In genomic region chr3:12990306-12990705, GRCh38 we compare ENCODE assay signal across 17 cellular contexts.
DNase-seq lines count a peak whose midpoint lies in the region; ATAC-seq and TF ChIP-seq lines count a peak whose summit lies in the region.
"Had no signal": no experiment of that assay in that cellular context is flagged by ENCODE, and none has a peak within 500 bp of the region (broad histone marks: within the 10 kb centered on the region; RNA-seq: fewer than 3 reads in every experiment).

No MANE protein-coding gene starts in this region.

- WGBS in right cardiac atrium: 64% methylated on average over 5 of the region's 5 CpGs
- 83 to 98% (median 84%) methylated on average over 5 of the region's 5 CpGs for WGBS in spleen, 5 donors

- ATAC-seq in right cardiac atrium: no peak
- ATAC-seq in HG02870 (IDR thresholded peaks at IDR 0.05; ENCODE audit: unreplicated experiment): no peak
- ATAC-seq: activated CD8-positive, alpha-beta T cell treated with anti-CD3 and anti-CD28 coated beads for 36 hours; mucosa of descending colon had no signal

- H3K27me3 Mint-ChIP-seq in HFFc6 (ENCODE audit: insufficient read depth): 0 out of 2 replicates have a peak, but pooled peaks cover 2% of the 10 kb centered on the region
- H3K27me3 Mint-ChIP-seq: activated CD8-positive, alpha-beta T cell treated with anti-CD3 and anti-CD28 coated beads for 36 hours; CD4-positive, alpha-beta memory T cell had no signal

- H3K9me3 Mint-ChIP-seq in HFFc6: no peaks in the 10 kb centered on the region
- H3K9me3 Mint-ChIP-seq: activated CD8-positive, alpha-beta T cell treated with anti-CD3 and anti-CD28 coated beads for 36 hours; CD4-positive, alpha-beta memory T cell had no signal

- H3K4me3 Mint-ChIP-seq in HFFc6: peak overlapping the region; percentile 48; the same call in 1 of the 2 replicates
- H3K4me3 Mint-ChIP-seq: activated CD8-positive, alpha-beta T cell treated with anti-CD3 and anti-CD28 coated beads for 36 hours had no signal

- H3K4me3 ChIP-seq in right cardiac atrium (ENCODE audit: low read length): no peak overlapping the region
- no peak overlapping the region for H3K4me3 ChIP-seq in spleen
- H3K4me3 ChIP-seq: cardiac muscle cell, mucosa of descending colon, SK-N-MC, upper lobe of left lung had no signal

- H3K27me3 ChIP-seq in right cardiac atrium (ENCODE audit: control insufficient read depth, insufficient read depth): no peaks in the 10 kb centered on the region
- H3K27me3 ChIP-seq in spleen (replicated peaks in 1 of 7): no peaks in the 10 kb centered on the region
- H3K27me3 ChIP-seq: cardiac muscle cell, upper lobe of left lung had no signal

- peaks cover 23% of the 10 kb centered on the region for H3K4me1 Mint-ChIP-seq in HFFc6 (ENCODE audit: low read depth)

- TF ChIP-seq CTCF in HFFc6 (IDR thresholded peaks at IDR 0.05): no peak
- TF ChIP-seq CTCF in spleen (IDR thresholded peaks at IDR 0.05 in 8 of 11, conservative IDR thresholded peaks at IDR 0.05 in 3 of 11): no peak

- H3K9me3 ChIP-seq in right cardiac atrium (ENCODE audit: control insufficient read depth, low read length) (no peaks in the 10 kb centered on the region), spleen (no peaks in the 10 kb centered on the region)
- H3K9me3 ChIP-seq: mucosa of descending colon, upper lobe of left lung had no signal

- DNase-seq in HFFc6 (no peak), amniotic stem cell (lab: John Stamatoyannopoulos, UW) (peak; percentile 30), right cardiac atrium (no peak), spleen (peak; percentile 52), NCI-H2029 (lab: John Stamatoyannopoulos, UW) (no peak), DMS114 treated with DMSO at 0.1 percent for 48 hours (lab: John Stamatoyannopoulos, UW; ENCODE audit: unreplicated experiment) (no peak), NOMO-1 treated with DMSO at 0.1 percent for 48 hours (lab: John Stamatoyannopoulos, UW; ENCODE audit: unreplicated experiment) (no peak)
- DNase-seq: activated CD8-positive, alpha-beta T cell treated with anti-CD3 and anti-CD28 coated beads for 36 hours; CD4-positive, alpha-beta memory T cell; kidney; mucosa of descending colon; NCI-H1092 treated with DMSO at 0.1 percent for 48 hours; stimulated activated CD4-positive, alpha-beta T cell treated with anti-CD3 and anti-CD28 coated beads, Interleukin-2, amount 100 ng/mL, for 24 hours; upper lobe of left lung had no signal

- intact Hi-C loops in right cardiac atrium (cut with DNase I) (no loop called here), spleen (cut with DNase I; ENCODE audit: low total_unique reads) (no loop called here)

- no peak for TF ChIP-seq POLR2A in spleen (IDR thresholded peaks at IDR 0.05)

- peak overlapping the region; percentile 90 for H3K27ac Mint-ChIP-seq in HFFc6
- H3K27ac Mint-ChIP-seq: activated CD8-positive, alpha-beta T cell treated with anti-CD3 and anti-CD28 coated beads for 36 hours had no signal

- H3K27ac ChIP-seq in right cardiac atrium (ENCODE audit: low read length): peak overlapping the region; percentile 61
- no peak overlapping the region for H3K27ac ChIP-seq in spleen
- H3K27ac ChIP-seq: cardiac muscle cell, SK-N-MC, upper lobe of left lung had no signal

- H3K36me3 Mint-ChIP-seq in HFFc6 (ENCODE audit: low read depth): no peaks in the 10 kb centered on the region

- H3K4me1 ChIP-seq in right cardiac atrium (ENCODE audit: control insufficient read depth, insufficient read depth, low read length) (no peaks in the 10 kb centered on the region), spleen (peaks cover 10 to 96% (median 74%) of the 10 kb centered on the region in 6 donors)

- H3K36me3 ChIP-seq in spleen: peaks cover 0 to 34% (median 5%) of the 10 kb centered on the region in 6 donors
- H3K36me3 ChIP-seq: cardiac muscle cell, upper lobe of left lung had no signal

Comparison
In these comparisons a context has a peak if more than half of its experiments do, and no peak if none do; other contexts are left out.
1. DNase-seq: peak in amniotic stem cell (single experiment) and spleen (single experiment); none in HFFc6 (single experiment), right cardiac atrium (0 of 3), NCI-H2029 (single experiment), DMS114 treated with DMSO at 0.1 percent for 48 hours (single experiment) and NOMO-1 treated with DMSO at 0.1 percent for 48 hours (single experiment).